Comparison of ENCODE assay signal across 9 cellular contexts in genomic region chr16:85935957-85936760, GRCh38. TPM values are rescaled to one million over a fixed set of nuclear protein-coding genes. Genes with fewer than 3 reads are reported as not detected.
DNase-seq lines count a peak whose midpoint lies in the region; ATAC-seq, FAIRE-seq and TF ChIP-seq lines count a peak whose summit lies in the region.
"Had no signal": no experiment of that assay in that cellular context is flagged by ENCODE, and none has a peak within 500 bp of the region (broad histone marks: within the 10 kb centered on the region; RNA-seq: fewer than 3 reads in every experiment).

No MANE protein-coding gene starts in this region.

- H3K27me3 ChIP-seq in Peyer's patch, result no peaks in the 10 kb centered on the region

- H3K4me3 ChIP-seq in Peyer's patch, result peak overlapping the region in 1 of 4 donors; percentile 19

- H3K36me3 ChIP-seq in Peyer's patch, result no peaks in the 10 kb centered on the region

- DNase-seq in Peyer's patch (peak in 2 of 3 donors; percentile 85 to 90), RCC 7860 (ENCODE audit: low spot score) (no peak), OCI-M2 (lab: John Stamatoyannopoulos, UW; ENCODE audit: unreplicated experiment) (no peak), DMS53 (lab: John Stamatoyannopoulos, UW) (no peak)
- DNase-seq in activated naive CD4-positive, alpha-beta T cell treated with Interleukin-2 at 50 U/mL for 16 hours, result peak; percentile 79
- DNase-seq in stimulated activated CD4-positive, alpha-beta T cell treated with anti-CD3 and anti-CD28 coated beads, TNF-alpha, amount 100 ng/mL, for 4 hours (ENCODE audit: low read depth in 3 of 3), result peak in 2 of 3 experiments; percentile 54 to 62

- no peak for TF ChIP-seq CTCF in Peyer's patch (IDR thresholded peaks at IDR 0.05)

- H3K27ac ChIP-seq in Peyer's patch, result peak overlapping the region; percentile 50 to 79 (median 70)

- peaks cover 0 to 14% (median 7%) of the 10 kb centered on the region in 4 donors for H3K4me1 ChIP-seq in Peyer's patch

- H3K9me3 ChIP-seq in Peyer's patch, result no peaks in the 10 kb centered on the region

- no peak for FAIRE-seq in RCC 7860 (lab: Jason Lieb, UNC)

- no peak for TF ChIP-seq POLR2A in Peyer's patch (IDR thresholded peaks at IDR 0.05)

- ATAC-seq in GM18498 (IDR thresholded peaks at IDR 0.05; ENCODE audit: unreplicated experiment), result peak; percentile 76
- peak; percentile 70 for ATAC-seq in HG02798 (IDR thresholded peaks at IDR 0.05; ENCODE audit: poor library complexity, unreplicated experiment)

RNA-seq across cellular contexts. Expression of gene IRF8, which starts 37.2 kb away (rescaled TPM):
- total RNA-seq in Peyer's patch, result 100 to 1,000 TPM in 2 of 4 donors, 10 to 100 TPM in 2; 39.8 to 191 (median 93.2) TPM
- total RNA-seq: fibroblast of lung had no signal

Comparison
In these comparisons a context has a peak if more than half of its experiments do, and no peak if none do; other contexts are left out.
1. DNase-seq: peak in Peyer's patch (2 of 3), activated naive CD4-positive, alpha-beta T cell treated with Interleukin-2 at 50 U/mL for 16 hours (single experiment) and stimulated activated CD4-positive, alpha-beta T cell treated with anti-CD3 and anti-CD28 coated beads, TNF-alpha, amount 100 ng/mL, for 4 hours (2 of 3); none in RCC 7860 (single experiment), OCI-M2 (single experiment) and DMS53 (single experiment).